Comparison of ENCODE assay signal across 1 cellular context in the genomic region with DNA sequence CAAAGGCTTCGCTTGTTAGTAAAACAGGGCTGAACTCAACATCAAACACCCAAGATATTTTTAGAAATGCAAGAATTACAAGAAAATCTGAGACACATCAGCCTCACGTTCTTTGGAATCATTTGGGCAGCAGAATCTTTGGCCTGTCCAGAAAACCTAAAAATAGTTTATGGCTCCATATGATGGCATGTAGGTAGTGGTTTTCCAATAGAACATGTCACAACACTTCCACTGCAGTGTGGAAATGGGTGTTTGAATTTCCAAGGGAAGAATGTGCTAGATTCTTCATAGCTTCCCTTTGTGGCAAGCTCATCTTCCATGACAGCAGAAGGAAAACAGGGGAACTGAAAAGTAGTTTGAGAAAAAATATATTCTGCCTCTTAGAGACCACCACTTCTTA.
TF ChIP-seq lines count a peak whose summit lies in the region.

No MANE protein-coding gene starts in this region.

TF ChIP-seq in SK-N-SH, 30 proteins besides CTCF, POLR2A, EP300 and RAD21 (continued from another document):
- TF ChIP-seq, protein P1, sequence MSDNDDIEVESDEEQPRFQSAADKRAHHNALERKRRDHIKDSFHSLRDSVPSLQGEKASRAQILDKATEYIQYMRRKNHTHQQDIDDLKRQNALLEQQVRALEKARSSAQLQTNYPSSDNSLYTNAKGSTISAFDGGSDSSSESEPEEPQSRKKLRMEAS (IDR thresholded peaks at IDR 0.05; ENCODE audit: low read depth): no peak
- TF ChIP-seq GABPA (IDR thresholded peaks at IDR 0.05; ENCODE audit: low read depth) (no peak), NRF1 (IDR thresholded peaks at IDR 0.05; ENCODE audit: low read depth, low read length) (no peak), POLR2AphosphoS5 (IDR thresholded peaks at IDR 0.05; ENCODE audit: low read depth, low read length) (no peak), MXI1 (IDR thresholded peaks at IDR 0.05; ENCODE audit: low read depth, low read length) (no peak), TCF12 (IDR thresholded peaks at IDR 0.05) (no peak), TEAD4 (IDR thresholded peaks at IDR 0.05; ENCODE audit: borderline replicate concordance, insufficient read depth) (no peak)
- TF ChIP-seq, protein P2, sequence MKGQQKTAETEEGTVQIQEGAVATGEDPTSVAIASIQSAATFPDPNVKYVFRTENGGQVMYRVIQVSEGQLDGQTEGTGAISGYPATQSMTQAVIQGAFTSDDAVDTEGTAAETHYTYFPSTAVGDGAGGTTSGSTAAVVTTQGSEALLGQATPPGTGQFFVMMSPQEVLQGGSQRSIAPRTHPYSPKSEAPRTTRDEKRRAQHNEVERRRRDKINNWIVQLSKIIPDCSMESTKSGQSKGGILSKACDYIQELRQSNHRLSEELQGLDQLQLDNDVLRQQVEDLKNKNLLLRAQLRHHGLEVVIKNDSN (IDR thresholded peaks at IDR 0.05; ENCODE audit: borderline replicate concordance, low read depth): no peak
- TF ChIP-seq, protein P3, sequence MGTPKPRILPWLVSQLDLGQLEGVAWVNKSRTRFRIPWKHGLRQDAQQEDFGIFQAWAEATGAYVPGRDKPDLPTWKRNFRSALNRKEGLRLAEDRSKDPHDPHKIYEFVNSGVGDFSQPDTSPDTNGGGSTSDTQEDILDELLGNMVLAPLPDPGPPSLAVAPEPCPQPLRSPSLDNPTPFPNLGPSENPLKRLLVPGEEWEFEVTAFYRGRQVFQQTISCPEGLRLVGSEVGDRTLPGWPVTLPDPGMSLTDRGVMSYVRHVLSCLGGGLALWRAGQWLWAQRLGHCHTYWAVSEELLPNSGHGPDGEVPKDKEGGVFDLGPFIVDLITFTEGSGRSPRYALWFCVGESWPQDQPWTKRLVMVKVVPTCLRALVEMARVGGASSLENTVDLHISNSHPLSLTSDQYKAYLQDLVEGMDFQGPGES (IDR thresholded peaks at IDR 0.05; ENCODE audit: low read depth, low read length): no peak
- TF ChIP-seq, protein P4, sequence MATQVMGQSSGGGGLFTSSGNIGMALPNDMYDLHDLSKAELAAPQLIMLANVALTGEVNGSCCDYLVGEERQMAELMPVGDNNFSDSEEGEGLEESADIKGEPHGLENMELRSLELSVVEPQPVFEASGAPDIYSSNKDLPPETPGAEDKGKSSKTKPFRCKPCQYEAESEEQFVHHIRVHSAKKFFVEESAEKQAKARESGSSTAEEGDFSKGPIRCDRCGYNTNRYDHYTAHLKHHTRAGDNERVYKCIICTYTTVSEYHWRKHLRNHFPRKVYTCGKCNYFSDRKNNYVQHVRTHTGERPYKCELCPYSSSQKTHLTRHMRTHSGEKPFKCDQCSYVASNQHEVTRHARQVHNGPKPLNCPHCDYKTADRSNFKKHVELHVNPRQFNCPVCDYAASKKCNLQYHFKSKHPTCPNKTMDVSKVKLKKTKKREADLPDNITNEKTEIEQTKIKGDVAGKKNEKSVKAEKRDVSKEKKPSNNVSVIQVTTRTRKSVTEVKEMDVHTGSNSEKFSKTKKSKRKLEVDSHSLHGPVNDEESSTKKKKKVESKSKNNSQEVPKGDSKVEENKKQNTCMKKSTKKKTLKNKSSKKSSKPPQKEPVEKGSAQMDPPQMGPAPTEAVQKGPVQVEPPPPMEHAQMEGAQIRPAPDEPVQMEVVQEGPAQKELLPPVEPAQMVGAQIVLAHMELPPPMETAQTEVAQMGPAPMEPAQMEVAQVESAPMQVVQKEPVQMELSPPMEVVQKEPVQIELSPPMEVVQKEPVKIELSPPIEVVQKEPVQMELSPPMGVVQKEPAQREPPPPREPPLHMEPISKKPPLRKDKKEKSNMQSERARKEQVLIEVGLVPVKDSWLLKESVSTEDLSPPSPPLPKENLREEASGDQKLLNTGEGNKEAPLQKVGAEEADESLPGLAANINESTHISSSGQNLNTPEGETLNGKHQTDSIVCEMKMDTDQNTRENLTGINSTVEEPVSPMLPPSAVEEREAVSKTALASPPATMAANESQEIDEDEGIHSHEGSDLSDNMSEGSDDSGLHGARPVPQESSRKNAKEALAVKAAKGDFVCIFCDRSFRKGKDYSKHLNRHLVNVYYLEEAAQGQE (IDR thresholded peaks at IDR 0.05; ENCODE audit: low read depth, low read length): no peak
